In genomic region chr12:123062682-123063426, GRCh38 we compare ENCODE assay signal across 8 cellular contexts.
DNase-seq lines count a peak whose midpoint lies in the region; ATAC-seq and TF ChIP-seq lines count a peak whose summit lies in the region.

No MANE protein-coding gene starts in this region.

- peaks cover 9% of the 10 kb centered on the region for H3K79me2 ChIP-seq in ACC112 (ENCODE audit: control insufficient read depth, insufficient read depth, low read length, unreplicated experiment)

- TF ChIP-seq POLR2A in uterus (IDR thresholded peaks at IDR 0.05) (no peak), GM18505 (IDR thresholded peaks at IDR 0.05; ENCODE audit: borderline replicate concordance, extremely low read depth, insufficient read depth, insufficient read length) (no peak)

- H3K4me3 ChIP-seq in ACC112 (ENCODE audit: low read depth, low read length) (no peak overlapping the region), uterus (no peak overlapping the region)

- no peaks in the 10 kb centered on the region for H3K36me3 ChIP-seq in ACC112 (ENCODE audit: insufficient read depth, low read length)
- no peaks in the 10 kb centered on the region for H3K36me3 ChIP-seq in uterus

- H3K27ac ChIP-seq in ACC112 (ENCODE audit: low read depth, low read length) (peak overlapping the region; percentile 15; the same call in 1 of the 2 replicates), layer of hippocampus (ENCODE audit: low read depth, low read length) (peak overlapping the region; percentile 69), uterus (peak overlapping the region; percentile 59 to 62)

- no peak for TF ChIP-seq CTCF in uterus (IDR thresholded peaks at IDR 0.05)

- H3K4me1 ChIP-seq in ACC112 (ENCODE audit: control insufficient read depth, insufficient read depth, low read length, unreplicated experiment) (peaks cover 24% of the 10 kb centered on the region), uterus (peaks cover 21 to 32% of the 10 kb centered on the region in 2 donors)

- DNase-seq in HS-27A (ENCODE audit: low read depth) (peak; percentile 12), amniotic epithelial cell (ENCODE audit: low read depth) (peak; percentile 77), uterus (no peak), T-helper 2 cell (no peak)

- intact Hi-C loops in uterus (cut with DNase I; ENCODE audit: low total_unique reads) = no loop called here

- no peak overlapping the region for H2AFZ ChIP-seq in ACC112 (ENCODE audit: low read length, unreplicated experiment)

- ATAC-seq in GM18870 (IDR thresholded peaks at IDR 0.05; ENCODE audit: unreplicated experiment) (no peak), GM18505 (IDR thresholded peaks at IDR 0.05; ENCODE audit: unreplicated experiment) (no peak)

- no peaks in the 10 kb centered on the region for H3K9me3 ChIP-seq in uterus

- H3K27me3 ChIP-seq in ACC112 (ENCODE audit: insufficient read depth, low read length) (no peaks in the 10 kb centered on the region), layer of hippocampus (ENCODE audit: control insufficient read depth, insufficient read depth, low read length) (no peaks in the 10 kb centered on the region), uterus (no peaks in the 10 kb centered on the region)

Comparison
In these comparisons a context has a peak if more than half of its experiments do, and no peak if none do; other contexts are left out.
1. H3K27ac ChIP-seq: peak in every context shown above with its lines; median percentile 69 in layer of hippocampus; 60 in uterus; 15 in ACC112.
2. DNase-seq: peak in HS-27A (single experiment) and amniotic epithelial cell (single experiment); none in uterus (0 of 2) and T-helper 2 cell (0 of 5).